8 cellular contexts compared by ENCODE assay signal in the genomic region with DNA sequence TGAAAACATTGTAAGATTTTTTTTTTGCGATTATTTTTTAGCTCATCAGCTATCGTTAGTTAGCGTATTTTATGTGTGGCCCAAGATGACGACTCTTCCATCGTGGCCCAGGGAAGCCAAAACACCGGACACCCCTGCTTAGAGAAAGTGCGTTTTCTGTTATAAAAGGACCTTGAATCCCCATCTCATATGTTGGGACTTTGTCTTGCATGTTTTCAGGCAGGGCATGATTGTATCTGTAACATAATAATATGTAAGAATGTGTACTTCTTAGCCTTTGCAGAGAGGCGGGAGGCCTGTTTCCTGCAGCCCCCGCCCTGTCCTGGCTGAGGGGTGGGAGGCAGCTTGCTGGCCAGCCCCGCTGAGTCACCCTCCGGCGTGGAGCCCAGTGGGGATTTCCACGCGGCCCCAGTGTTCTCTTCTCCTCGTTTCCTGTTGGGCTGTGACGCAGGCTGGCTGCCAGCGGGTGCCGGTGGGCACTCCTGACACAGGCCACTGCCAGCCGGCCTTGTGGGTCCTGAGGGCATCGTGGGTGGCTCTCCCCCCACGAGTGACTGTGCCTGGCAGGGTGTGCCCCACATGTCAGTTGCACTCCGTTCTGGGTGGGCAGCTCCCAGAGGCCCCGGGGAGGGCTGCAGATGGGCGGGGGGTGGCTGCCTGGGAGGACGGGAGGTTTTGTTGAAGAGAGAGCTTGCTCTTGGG. TPM values are rescaled to one million over a fixed set of nuclear protein-coding genes. Genes with fewer than 3 reads are reported as not detected.
DNase-seq lines count a peak whose midpoint lies in the region; ATAC-seq and TF ChIP-seq lines count a peak whose summit lies in the region.

No MANE protein-coding gene starts in this region.

- WGBS in GM23248 (ENCODE audit: low coverage in 1 of 2, low lambda C conversion rate in 2 of 2, missing lambda C conversion rate in 2 of 2), 2 experiments: 6 to 7% methylated on average over 24 to 25 of the region's 25 CpGs
- WGBS in SK-N-SH (ENCODE audit: low lambda C conversion rate): 27% methylated on average over 23 of the region's 25 CpGs
- WGBS in urinary bladder: 6% methylated on average over 25 of the region's 25 CpGs

- in situ Hi-C loops in GM23248 (cut with MboI): no loop called here

- peak overlapping the region; percentile 66 to 84 (median 75); a peak in 21 of 22 replicates for H3K9ac ChIP-seq in BLaER1 treated with 17β-estradiol and CSF1 and Interleukin-3, amounts not matched to agents 10 nM and 100 nM
- H3K9ac ChIP-seq in GM23248: peak overlapping the region; percentile 76
- peak overlapping the region; percentile 66 for H3K9ac ChIP-seq in SK-N-SH
- no peak overlapping the region for H3K9ac ChIP-seq in rectal smooth muscle tissue (ENCODE audit: low read length)

- intact Hi-C loops in Right ventricle myocardium superior (cut with DNase I): no loop called here

- peaks cover 2% of the 10 kb centered on the region for H3K36me3 Mint-ChIP-seq in activated naive CD8-positive, alpha-beta T cell

- H3K4me1 ChIP-seq in BLaER1 treated with 17β-estradiol and CSF1 and Interleukin-3, amounts not matched to agents 10 nM and 100 nM: peaks cover 100% of the 10 kb centered on the region in 10 experiments
- H3K4me1 ChIP-seq in GM23248 (ENCODE audit: insufficient read depth) (peaks cover 79% of the 10 kb centered on the region), SK-N-SH (ENCODE audit: control insufficient read depth in 1 of 2, insufficient read depth in 2 of 2, low read depth in 1 of 2, low read length in 1 of 2) (peaks cover 20 to 41% of the 10 kb centered on the region in 2 experiments), rectal smooth muscle tissue (ENCODE audit: control insufficient read depth, insufficient read depth, low read length) (peaks cover 31% of the 10 kb centered on the region), urinary bladder (ENCODE audit: insufficient read depth) (peaks cover 4% of the 10 kb centered on the region)

- H3K36me3 ChIP-seq in BLaER1 treated with 17β-estradiol and CSF1 and Interleukin-3, amounts not matched to agents 10 nM and 100 nM: peaks cover 0 to 62% (median 35%) of the 10 kb centered on the region in 11 experiments; a peak in 18 of 22 replicates
- H3K36me3 ChIP-seq in GM23248 (ENCODE audit: low read depth) (no peaks in the 10 kb centered on the region), SK-N-SH (replicated peaks in 1 of 2; ENCODE audit: control insufficient read depth in 1 of 2, insufficient read depth in 2 of 2, low read length in 1 of 2) (no peaks in the 10 kb centered on the region), rectal smooth muscle tissue (ENCODE audit: control insufficient read depth, insufficient read depth, low read length) (no peaks in the 10 kb centered on the region), urinary bladder (ENCODE audit: insufficient read depth) (no peaks in the 10 kb centered on the region)

- H3K9me3 ChIP-seq in BLaER1 treated with 17β-estradiol and CSF1 and Interleukin-3, amounts not matched to agents 10 nM and 100 nM (replicated peaks in 1 of 11): no peaks in the 10 kb centered on the region
- H3K9me3 ChIP-seq in GM23248 (ENCODE audit: low read depth): no peaks in the 10 kb centered on the region
- no peaks in the 10 kb centered on the region for H3K9me3 ChIP-seq in SK-N-SH

- no peaks in the 10 kb centered on the region for H3K9me3 Mint-ChIP-seq in activated naive CD8-positive, alpha-beta T cell (ENCODE audit: low read depth)

- no peak overlapping the region for H2AFZ ChIP-seq in GM23248
- H2AFZ ChIP-seq in SK-N-SH (ENCODE audit: low read depth): no peak overlapping the region

- TF ChIP-seq EP300 in SK-N-SH (IDR thresholded peaks at IDR 0.05; ENCODE audit: borderline replicate concordance in 1 of 2, low read depth in 1 of 2, low read length in 1 of 2): peak in 1 of 2 experiments; percentile 82; a peak in 2 of 4 replicates

- H3K27me3 ChIP-seq in BLaER1 treated with 17β-estradiol and CSF1 and Interleukin-3, amounts not matched to agents 10 nM and 100 nM: no peaks in the 10 kb centered on the region
- H3K27me3 ChIP-seq in GM23248 (replicated peaks; ENCODE audit: insufficient read depth): no peaks in the 10 kb centered on the region
- no peaks in the 10 kb centered on the region for H3K27me3 ChIP-seq in SK-N-SH (ENCODE audit: insufficient read depth)
- H3K27me3 ChIP-seq in rectal smooth muscle tissue (ENCODE audit: control insufficient read depth, insufficient read depth, low read length): no peaks in the 10 kb centered on the region

- DNase-seq in GM23248: peak; percentile 90
- DNase-seq in SK-N-SH: peak; percentile 74
- DNase-seq in Right ventricle myocardium superior: peak; percentile 94
- DNase-seq in SK-N-DZ (ENCODE audit: low spot score): no peak

- H3K27me3 Mint-ChIP-seq in activated naive CD8-positive, alpha-beta T cell: no peaks in the 10 kb centered on the region

- ATAC-seq in Right ventricle myocardium superior (ENCODE audit: poor library complexity): peak; percentile 85

- H3K9me2 ChIP-seq in GM23248 (ENCODE audit: insufficient read depth) (no peaks in the 10 kb centered on the region), SK-N-SH (no peaks in the 10 kb centered on the region)

- H3K4me2 ChIP-seq in BLaER1 treated with 17β-estradiol and CSF1 and Interleukin-3, amounts not matched to agents 10 nM and 100 nM: peak overlapping the region; percentile 78 to 97 (median 91)
- H3K4me2 ChIP-seq in GM23248 (ENCODE audit: unreplicated experiment) (peak overlapping the region; percentile 54), SK-N-SH (peak overlapping the region; percentile 48)

- H3K27ac Mint-ChIP-seq in activated naive CD8-positive, alpha-beta T cell: peak overlapping the region; percentile 96

- peak overlapping the region; percentile 79 for H3K4me3 Mint-ChIP-seq in activated naive CD8-positive, alpha-beta T cell

- H3F3A ChIP-seq in GM23248 (ENCODE audit: insufficient read depth) (peaks cover 74% of the 10 kb centered on the region), SK-N-SH (replicated peaks; ENCODE audit: insufficient read depth) (peaks cover 44% of the 10 kb centered on the region)

- H3K4me3 ChIP-seq in BLaER1 treated with 17β-estradiol and CSF1 and Interleukin-3, amounts not matched to agents 10 nM and 100 nM: peak overlapping the region in 7 of 10 experiments; percentile 8 to 45 (median 27); a peak in 9 of 20 replicates
- H3K4me3 ChIP-seq in GM23248 (peak overlapping the region; percentile 18; the same call in 1 of the 2 replicates), SK-N-SH (ENCODE audit: low read depth in 2 of 2, low read length in 1 of 2) (no peak overlapping the region), rectal smooth muscle tissue (ENCODE audit: low read length) (peak overlapping the region; percentile 3), urinary bladder (ENCODE audit: low read depth, low read length) (no peak overlapping the region)

- peaks cover 8 to 100% (median 50%) of the 10 kb centered on the region in 11 experiments; a peak in 19 of 22 replicates for H4K20me1 ChIP-seq in BLaER1 treated with 17β-estradiol and CSF1 and Interleukin-3, amounts not matched to agents 10 nM and 100 nM
- H4K20me1 ChIP-seq in GM23248 (ENCODE audit: insufficient read depth) (no peaks in the 10 kb centered on the region), SK-N-SH (ENCODE audit: insufficient read depth) (no peaks in the 10 kb centered on the region)

- no peak for TF ChIP-seq RAD21 in SK-N-SH (IDR thresholded peaks at IDR 0.05; ENCODE audit: low read length)

- POLR2A ChIA-PET in SK-N-SH (lab: Yijun Ruan, JAX): no interaction called here

- TF ChIP-seq CTCF in SK-N-SH (IDR thresholded peaks at IDR 0.05): no peak

- CTCF ChIA-PET in SK-N-SH (lab: Yijun Ruan, JAX): interaction anchor here (0.9 to 1.4 kb wide), 3 partner anchors 67 to 711 kb away, joined by 3 read pairs; no protein-coding TSS in a partner anchor

- H3K4me1 Mint-ChIP-seq in activated naive CD8-positive, alpha-beta T cell (ENCODE audit: low read depth): peaks cover 75% of the 10 kb centered on the region

- peak overlapping the region; percentile 75 to 95 (median 86) for H3K27ac ChIP-seq in BLaER1 treated with 17β-estradiol and CSF1 and Interleukin-3, amounts not matched to agents 10 nM and 100 nM
- H3K27ac ChIP-seq in GM23248: peak overlapping the region; percentile 88
- peak overlapping the region; percentile 24 to 99 for H3K27ac ChIP-seq in SK-N-SH (ENCODE audit: low read depth in 2 of 2, low read length in 1 of 2)
- peak overlapping the region; percentile 67 for H3K27ac ChIP-seq in rectal smooth muscle tissue (ENCODE audit: low read depth, low read length)
- H3K27ac ChIP-seq in urinary bladder (ENCODE audit: low read depth): peak overlapping the region; percentile 99

- H3K79me2 ChIP-seq in GM23248 (ENCODE audit: insufficient read depth) (peaks cover 84% of the 10 kb centered on the region), SK-N-SH (ENCODE audit: insufficient read depth) (peaks cover 81% of the 10 kb centered on the region)

TF ChIP-seq in SK-N-SH, 30 proteins besides CTCF, POLR2A, EP300 and RAD21 (continues in another document):
- TF ChIP-seq, protein P1, sequence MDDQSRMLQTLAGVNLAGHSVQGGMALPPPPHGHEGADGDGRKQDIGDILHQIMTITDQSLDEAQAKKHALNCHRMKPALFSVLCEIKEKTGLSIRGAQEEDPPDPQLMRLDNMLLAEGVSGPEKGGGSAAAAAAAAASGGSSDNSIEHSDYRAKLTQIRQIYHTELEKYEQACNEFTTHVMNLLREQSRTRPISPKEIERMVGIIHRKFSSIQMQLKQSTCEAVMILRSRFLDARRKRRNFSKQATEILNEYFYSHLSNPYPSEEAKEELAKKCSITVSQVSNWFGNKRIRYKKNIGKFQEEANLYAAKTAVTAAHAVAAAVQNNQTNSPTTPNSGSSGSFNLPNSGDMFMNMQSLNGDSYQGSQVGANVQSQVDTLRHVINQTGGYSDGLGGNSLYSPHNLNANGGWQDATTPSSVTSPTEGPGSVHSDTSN (IDR thresholded peaks at IDR 0.05): peak; percentile 19; the same call in 1 of the 2 replicates
- peak; percentile 73; the same call in 1 of the 2 replicates for TF ChIP-seq RXRA (IDR thresholded peaks at IDR 0.05; ENCODE audit: borderline replicate concordance, low read depth)

RNA-seq across cellular contexts. Expression of a gene that starts 55.6 kb away (rescaled TPM):
- 34.0 and 50.1 TPM in 2 replicates for total RNA-seq in GM23248 (2014; rRNA removed; shearing (Covaris generic))
- polyA plus RNA-seq in GM23248 (2016; fragmentation: Nextera tagmentation; extraction: Ambion mirVana) (30.8 and 30.9 TPM in 2 replicates), SK-N-SH (2012; rRNA removed) (18.0 and 19.5 TPM in 2 replicates), urinary bladder (28.3 TPM)
- polyA plus RNA-seq in SK-N-SH (2012; cell fraction: cytosol; rRNA removed): 12.0 and 14.6 TPM in 2 replicates
- 47.4 and 59.5 TPM in 2 replicates for polyA plus RNA-seq in SK-N-SH (2012; cell fraction: nucleus; rRNA removed)
- total RNA-seq in Right ventricle myocardium superior (17.3 TPM), urinary bladder (31.2 TPM)
- 9.6 and 9.9 TPM in 2 replicates for polyA plus RNA-seq in SK-N-DZ (2014; cell fraction: cytosol; rRNA removed)
- 9.2 and 14.6 TPM in 2 replicates for polyA plus RNA-seq in SK-N-DZ (2014; cell fraction: nucleus; rRNA removed)

Comparison
In these comparisons a context has a peak if more than half of its experiments do, and no peak if none do; other contexts are left out.
1. H3K4me3 ChIP-seq: peak in BLaER1 treated with 17β-estradiol and CSF1 and Interleukin-3, amounts not matched to agents 10 nM and 100 nM (7 of 10), GM23248 (single experiment) and rectal smooth muscle tissue (single experiment); none in SK-N-SH (0 of 2) and urinary bladder (single experiment).
2. Peak in every context shown above with its lines, with median percentiles within 50 percentile points of each other: H3K27ac ChIP-seq and H3K4me2 ChIP-seq.